Comparison of ENCODE assay signal across 1 cellular context in the genomic region with DNA sequence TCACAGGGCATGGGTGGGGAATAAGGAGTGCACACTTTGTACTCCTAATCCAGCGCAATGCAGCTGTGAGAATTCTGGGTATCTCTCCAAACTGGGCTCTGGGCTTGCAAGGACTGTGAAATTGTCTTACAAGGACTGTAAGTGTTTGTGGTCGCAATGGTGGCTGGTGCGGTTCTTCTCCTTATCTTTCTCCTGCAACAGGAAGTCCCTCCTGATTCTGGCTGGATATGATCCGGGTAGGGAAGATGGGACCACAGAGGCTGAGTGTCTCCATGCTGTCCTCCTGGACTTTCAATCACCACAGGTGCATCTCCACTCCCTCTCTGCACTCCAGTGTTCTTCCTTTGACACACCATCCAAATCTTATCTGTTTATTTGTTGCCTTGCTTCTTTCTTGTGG.
TF ChIP-seq lines count a peak whose summit lies in the region.

No MANE protein-coding gene starts in this region.

TF ChIP-seq in K562, 482 proteins besides CTCF, POLR2A, EP300 and RAD21 (continued from another document and continues in another):
- no peak for TF ChIP-seq RBM25 (IDR thresholded peaks at IDR 0.05; ENCODE audit: low read depth, low read length, severe bottlenecking)
- TF ChIP-seq SMAD1 (IDR thresholded peaks at IDR 0.05; ENCODE audit: low read depth, low read length, partially characterized antibody), result no peak
- no peak for TF ChIP-seq ZNF398 (CRISPR knock-in tag; IDR thresholded peaks at IDR 0.05)
- no peak for TF ChIP-seq BRF1 (IDR thresholded peaks at IDR 0.05; ENCODE audit: borderline replicate concordance, extremely low read depth, insufficient read length)
- TF ChIP-seq NR3C1 (CRISPR knock-in tag; IDR thresholded peaks at IDR 0.05), result no peak
- peak; percentile 22; the same call in 1 of the 2 replicates for TF ChIP-seq JUND (IDR thresholded peaks at IDR 0.05; ENCODE audit: borderline replicate concordance, low read depth, low read length)
- TF ChIP-seq JUND (tag; IDR thresholded peaks at IDR 0.05; ENCODE audit: borderline replicate concordance, low read depth, low read length), result no peak
- TF ChIP-seq, protein P1, sequence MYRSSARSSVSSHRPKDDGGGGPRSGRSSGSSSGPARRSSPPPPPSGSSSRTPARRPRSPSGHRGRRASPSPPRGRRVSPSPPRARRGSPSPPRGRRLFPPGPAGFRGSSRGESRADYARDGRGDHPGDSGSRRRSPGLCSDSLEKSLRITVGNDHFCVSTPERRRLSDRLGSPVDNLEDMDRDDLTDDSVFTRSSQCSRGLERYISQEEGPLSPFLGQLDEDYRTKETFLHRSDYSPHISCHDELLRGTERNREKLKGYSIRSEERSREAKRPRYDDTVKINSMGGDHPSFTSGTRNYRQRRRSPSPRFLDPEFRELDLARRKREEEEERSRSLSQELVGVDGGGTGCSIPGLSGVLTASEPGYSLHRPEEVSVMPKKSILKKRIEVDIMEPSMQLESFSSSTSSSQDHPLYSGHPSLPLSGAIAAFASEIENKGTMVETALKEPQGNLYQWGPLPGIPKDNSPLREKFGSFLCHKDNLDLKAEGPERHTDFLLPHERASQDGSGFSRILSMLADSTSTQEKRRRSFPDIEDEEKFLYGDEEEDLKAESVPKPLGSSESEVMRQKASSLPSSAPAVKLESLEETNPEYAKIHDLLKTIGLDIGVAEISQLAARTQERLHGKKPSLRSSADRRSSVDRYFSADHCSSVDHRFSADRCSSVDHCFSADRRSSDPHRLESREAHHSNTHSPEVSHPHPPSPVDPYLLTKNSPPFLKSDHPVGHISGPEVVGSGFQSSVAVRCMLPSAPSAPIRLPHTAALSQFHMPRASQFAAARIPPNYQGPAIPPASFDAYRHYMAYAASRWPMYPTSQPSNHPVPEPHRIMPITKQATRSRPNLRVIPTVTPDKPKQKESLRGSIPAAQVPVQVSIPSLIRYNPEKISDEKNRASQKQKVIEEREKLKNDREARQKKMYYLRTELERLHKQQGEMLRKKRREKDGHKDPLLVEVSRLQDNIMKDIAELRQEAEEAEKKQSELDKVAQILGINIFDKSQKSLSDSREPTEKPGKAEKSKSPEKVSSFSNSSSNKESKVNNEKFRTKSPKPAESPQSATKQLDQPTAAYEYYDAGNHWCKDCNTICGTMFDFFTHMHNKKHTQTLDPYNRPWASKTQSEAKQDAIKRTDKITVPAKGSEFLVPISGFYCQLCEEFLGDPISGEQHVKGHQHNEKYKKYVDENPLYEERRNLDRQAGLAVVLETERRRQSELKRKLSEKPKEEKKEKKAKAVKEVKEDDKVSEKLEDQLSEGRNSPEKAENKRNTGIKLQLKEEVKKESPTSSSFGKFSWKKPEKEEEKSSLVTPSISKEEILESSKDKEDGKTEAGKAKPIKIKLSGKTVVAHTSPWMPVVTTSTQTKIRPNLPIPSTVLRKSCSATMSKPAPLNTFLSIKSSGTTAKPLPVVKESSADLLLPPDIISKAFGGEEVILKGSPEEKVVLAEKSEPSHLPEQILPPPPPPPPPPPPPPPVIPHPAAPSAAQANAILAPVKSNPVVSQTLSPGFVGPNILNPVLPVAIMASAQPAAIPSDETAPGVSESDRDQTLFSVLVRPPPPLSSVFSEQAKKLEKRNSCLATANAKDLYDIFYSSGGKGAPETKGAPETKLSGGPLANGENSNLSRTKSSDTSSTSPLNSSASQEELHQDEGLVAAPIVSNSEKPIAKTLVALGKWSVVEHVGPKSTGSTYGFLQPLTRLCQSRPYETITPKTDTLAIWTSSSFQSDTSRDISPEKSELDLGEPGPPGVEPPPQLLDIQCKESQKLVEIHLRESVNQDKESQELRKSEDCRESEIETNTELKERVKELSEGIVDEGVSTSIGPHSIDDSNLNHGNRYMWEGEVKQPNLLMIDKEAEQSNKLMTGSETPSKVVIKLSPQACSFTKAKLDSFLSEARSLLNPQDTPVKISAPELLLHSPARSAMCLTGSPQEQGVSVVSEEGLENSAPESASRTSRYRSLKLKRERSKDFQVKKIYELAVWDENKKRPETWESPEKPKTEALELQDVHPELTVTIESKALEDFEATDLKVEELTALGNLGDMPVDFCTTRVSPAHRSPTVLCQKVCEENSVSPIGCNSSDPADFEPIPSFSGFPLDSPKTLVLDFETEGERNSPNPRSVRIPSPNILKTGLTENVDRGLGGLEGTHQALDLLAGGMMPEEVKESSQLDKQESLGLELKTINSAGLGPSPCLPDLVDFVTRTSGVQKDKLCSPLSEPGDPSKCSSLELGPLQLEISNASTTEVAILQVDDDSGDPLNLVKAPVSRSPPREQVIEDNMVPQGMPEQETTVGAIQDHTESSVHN (IDR thresholded peaks at IDR 0.05; ENCODE audit: borderline replicate concordance in 1 of 2, low read depth in 1 of 2), result no peak
- TF ChIP-seq, protein P2, sequence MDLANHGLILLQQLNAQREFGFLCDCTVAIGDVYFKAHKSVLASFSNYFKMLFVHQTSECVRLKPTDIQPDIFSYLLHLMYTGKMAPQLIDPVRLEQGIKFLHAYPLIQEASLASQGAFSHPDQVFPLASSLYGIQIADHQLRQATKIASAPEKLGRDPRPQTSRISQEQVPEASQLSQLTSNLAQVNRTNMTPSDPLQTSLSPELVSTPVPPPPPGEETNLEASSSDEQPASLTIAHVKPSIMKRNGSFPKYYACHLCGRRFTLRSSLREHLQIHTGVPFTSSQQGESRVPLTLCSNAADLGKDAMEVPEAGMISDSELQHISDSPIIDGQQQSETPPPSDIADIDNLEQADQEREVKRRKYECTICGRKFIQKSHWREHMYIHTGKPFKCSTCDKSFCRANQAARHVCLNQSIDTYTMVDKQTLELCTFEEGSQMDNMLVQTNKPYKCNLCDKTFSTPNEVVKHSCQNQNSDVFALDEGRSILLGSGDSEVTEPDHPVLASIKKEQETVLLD (IDR thresholded peaks at IDR 0.05), result no peak
- TF ChIP-seq ARHGAP35 (IDR thresholded peaks at IDR 0.05; ENCODE audit: partially characterized antibody), result no peak
- no peak for TF ChIP-seq FOXJ3 (CRISPR knock-in tag; IDR thresholded peaks at IDR 0.05)
- TF ChIP-seq, protein P3, sequence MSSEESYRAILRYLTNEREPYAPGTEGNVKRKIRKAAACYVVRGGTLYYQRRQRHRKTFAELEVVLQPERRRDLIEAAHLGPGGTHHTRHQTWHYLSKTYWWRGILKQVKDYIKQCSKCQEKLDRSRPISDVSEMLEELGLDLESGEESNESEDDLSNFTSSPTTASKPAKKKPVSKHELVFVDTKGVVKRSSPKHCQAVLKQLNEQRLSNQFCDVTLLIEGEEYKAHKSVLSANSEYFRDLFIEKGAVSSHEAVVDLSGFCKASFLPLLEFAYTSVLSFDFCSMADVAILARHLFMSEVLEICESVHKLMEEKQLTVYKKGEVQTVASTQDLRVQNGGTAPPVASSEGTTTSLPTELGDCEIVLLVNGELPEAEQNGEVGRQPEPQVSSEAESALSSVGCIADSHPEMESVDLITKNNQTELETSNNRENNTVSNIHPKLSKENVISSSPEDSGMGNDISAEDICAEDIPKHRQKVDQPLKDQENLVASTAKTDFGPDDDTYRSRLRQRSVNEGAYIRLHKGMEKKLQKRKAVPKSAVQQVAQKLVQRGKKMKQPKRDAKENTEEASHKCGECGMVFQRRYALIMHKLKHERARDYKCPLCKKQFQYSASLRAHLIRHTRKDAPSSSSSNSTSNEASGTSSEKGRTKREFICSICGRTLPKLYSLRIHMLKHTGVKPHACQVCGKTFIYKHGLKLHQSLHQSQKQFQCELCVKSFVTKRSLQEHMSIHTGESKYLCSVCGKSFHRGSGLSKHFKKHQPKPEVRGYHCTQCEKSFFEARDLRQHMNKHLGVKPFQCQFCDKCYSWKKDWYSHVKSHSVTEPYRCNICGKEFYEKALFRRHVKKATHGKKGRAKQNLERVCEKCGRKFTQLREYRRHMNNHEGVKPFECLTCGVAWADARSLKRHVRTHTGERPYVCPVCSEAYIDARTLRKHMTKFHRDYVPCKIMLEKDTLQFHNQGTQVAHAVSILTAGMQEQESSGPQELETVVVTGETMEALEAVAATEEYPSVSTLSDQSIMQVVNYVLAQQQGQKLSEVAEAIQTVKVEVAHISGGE (CRISPR knock-in tag; IDR thresholded peaks at IDR 0.05), result no peak
- TF ChIP-seq, protein P4, sequence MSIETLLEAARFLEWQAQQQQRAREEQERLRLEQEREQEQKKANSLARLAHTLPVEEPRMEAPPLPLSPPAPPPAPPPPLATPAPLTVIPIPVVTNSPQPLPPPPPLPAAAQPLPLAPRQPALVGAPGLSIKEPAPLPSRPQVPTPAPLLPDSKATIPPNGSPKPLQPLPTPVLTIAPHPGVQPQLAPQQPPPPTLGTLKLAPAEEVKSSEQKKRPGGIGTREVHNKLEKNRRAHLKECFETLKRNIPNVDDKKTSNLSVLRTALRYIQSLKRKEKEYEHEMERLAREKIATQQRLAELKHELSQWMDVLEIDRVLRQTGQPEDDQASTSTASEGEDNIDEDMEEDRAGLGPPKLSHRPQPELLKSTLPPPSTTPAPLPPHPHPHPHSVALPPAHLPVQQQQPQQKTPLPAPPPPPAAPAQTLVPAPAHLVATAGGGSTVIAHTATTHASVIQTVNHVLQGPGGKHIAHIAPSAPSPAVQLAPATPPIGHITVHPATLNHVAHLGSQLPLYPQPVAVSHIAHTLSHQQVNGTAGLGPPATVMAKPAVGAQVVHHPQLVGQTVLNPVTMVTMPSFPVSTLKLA (conservative IDR thresholded peaks at IDR 0.05), result no peak
- TF ChIP-seq, protein P5, sequence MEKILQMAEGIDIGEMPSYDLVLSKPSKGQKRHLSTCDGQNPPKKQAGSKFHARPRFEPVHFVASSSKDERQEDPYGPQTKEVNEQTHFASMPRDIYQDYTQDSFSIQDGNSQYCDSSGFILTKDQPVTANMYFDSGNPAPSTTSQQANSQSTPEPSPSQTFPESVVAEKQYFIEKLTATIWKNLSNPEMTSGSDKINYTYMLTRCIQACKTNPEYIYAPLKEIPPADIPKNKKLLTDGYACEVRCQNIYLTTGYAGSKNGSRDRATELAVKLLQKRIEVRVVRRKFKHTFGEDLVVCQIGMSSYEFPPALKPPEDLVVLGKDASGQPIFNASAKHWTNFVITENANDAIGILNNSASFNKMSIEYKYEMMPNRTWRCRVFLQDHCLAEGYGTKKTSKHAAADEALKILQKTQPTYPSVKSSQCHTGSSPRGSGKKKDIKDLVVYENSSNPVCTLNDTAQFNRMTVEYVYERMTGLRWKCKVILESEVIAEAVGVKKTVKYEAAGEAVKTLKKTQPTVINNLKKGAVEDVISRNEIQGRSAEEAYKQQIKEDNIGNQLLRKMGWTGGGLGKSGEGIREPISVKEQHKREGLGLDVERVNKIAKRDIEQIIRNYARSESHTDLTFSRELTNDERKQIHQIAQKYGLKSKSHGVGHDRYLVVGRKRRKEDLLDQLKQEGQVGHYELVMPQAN (IDR thresholded peaks at IDR 0.05; ENCODE audit: borderline replicate concordance), result no peak
- TF ChIP-seq ZNF699 (CRISPR knock-in tag; IDR thresholded peaks at IDR 0.05; ENCODE audit: insufficient replicate concordance), result no peak
- no peak for TF ChIP-seq CREB1 (IDR thresholded peaks at IDR 0.05)
- TF ChIP-seq CREB1 (CRISPR knock-in tag; IDR thresholded peaks at IDR 0.05), result no peak
- no peak for TF ChIP-seq ZNF717 (CRISPR knock-in tag; IDR thresholded peaks at IDR 0.05)
- TF ChIP-seq ZFPM2 (CRISPR knock-in tag; IDR thresholded peaks at IDR 0.05), result no peak
- no peak for TF ChIP-seq ZNF77 (CRISPR knock-in tag; IDR thresholded peaks at IDR 0.05)
- no peak for TF ChIP-seq TSHZ1 (CRISPR knock-in tag; IDR thresholded peaks at IDR 0.05)
- peak in 1 of 2 experiments; percentile 55; a peak in 2 of 4 replicates for TF ChIP-seq TRIM24 (IDR thresholded peaks at IDR 0.05)
- TF ChIP-seq RBM34 (IDR thresholded peaks at IDR 0.05; ENCODE audit: borderline replicate concordance, insufficient read depth, low read length), result no peak
- TF ChIP-seq PURB (CRISPR knock-in tag; IDR thresholded peaks at IDR 0.05; ENCODE audit: low read depth), result no peak
- no peak for TF ChIP-seq NR1H2 (CRISPR knock-in tag; IDR thresholded peaks at IDR 0.05)
- TF ChIP-seq SMAD4 (CRISPR knock-in tag; conservative IDR thresholded peaks at IDR 0.05), result 0 out of 2 replicates have a peak, but pooled peaks have one; percentile 19
- no peak for TF ChIP-seq ZNF384 (IDR thresholded peaks at IDR 0.05; ENCODE audit: low read depth, low read length)
- no peak for TF ChIP-seq ZNF395 (CRISPR knock-in tag; IDR thresholded peaks at IDR 0.05)
- TF ChIP-seq ZSCAN29 (IDR thresholded peaks at IDR 0.05), result no peak
- TF ChIP-seq NFE2 (IDR thresholded peaks at IDR 0.05; ENCODE audit: low read depth), result 0 out of 2 replicates have a peak, but pooled peaks have one; percentile 2
